12 cellular contexts compared by ENCODE assay signal in the genomic region with DNA sequence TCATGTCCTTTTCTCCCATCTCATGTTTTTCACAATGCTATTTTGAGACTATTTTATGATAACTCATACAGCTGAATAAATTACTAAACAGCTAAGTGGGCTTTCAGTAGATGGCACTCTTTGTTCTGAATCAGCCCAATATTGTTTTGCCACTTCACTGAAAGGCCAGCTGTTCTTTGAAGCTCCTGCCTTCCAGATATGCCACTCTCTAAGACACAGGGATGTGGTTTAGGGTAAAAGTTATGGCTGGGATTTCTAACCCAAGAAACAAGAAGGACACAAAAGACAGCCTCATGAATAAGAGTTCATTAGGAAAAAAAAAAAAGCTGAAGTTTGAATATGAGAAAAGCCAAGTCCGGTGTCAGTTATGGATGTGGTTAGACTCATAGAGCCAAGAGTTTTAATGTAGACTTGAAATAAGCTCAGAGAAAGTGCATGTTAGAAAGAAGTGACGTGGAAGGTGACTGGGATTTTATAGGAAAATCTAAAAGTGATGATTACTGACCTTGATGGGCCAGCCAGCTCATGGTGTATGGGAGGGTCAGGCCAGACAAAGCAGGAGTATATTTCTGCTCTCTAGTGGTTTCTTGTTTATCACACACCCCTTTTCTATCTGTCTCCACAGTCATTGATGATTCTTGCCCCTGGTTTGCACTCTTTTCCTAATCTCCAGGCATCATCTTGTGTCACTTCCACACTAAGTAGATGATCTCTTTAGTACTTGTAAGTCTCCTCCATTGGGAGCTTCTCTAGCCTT.
DNase-seq lines count a peak whose midpoint lies in the region; ATAC-seq and TF ChIP-seq lines count a peak whose summit lies in the region.
"Had no signal": no experiment of that assay in that cellular context is flagged by ENCODE, and none has a peak within 500 bp of the region (broad histone marks: within the 10 kb centered on the region; RNA-seq: fewer than 3 reads in every experiment).

No MANE protein-coding gene starts in this region.

- H3K4me1 Mint-ChIP-seq in MCF 10A (ENCODE audit: insufficient read depth, unreplicated experiment) = no peaks in the 10 kb centered on the region
- H3K4me1 Mint-ChIP-seq: T-cell had no signal

- 74 to 79% methylated on average over 2 of the region's 2 CpGs for WGBS in sigmoid colon, 2 donors

- no peaks in the 10 kb centered on the region for H3K36me3 Mint-ChIP-seq in MCF 10A (ENCODE audit: insufficient read depth, unreplicated experiment)
- H3K36me3 Mint-ChIP-seq: T-cell had no signal

- no peaks in the 10 kb centered on the region for H3K4me1 ChIP-seq in breast epithelium
- peaks cover 0 to 24% (median 16%) of the 10 kb centered on the region in 5 donors for H3K4me1 ChIP-seq in subcutaneous abdominal adipose tissue (ENCODE audit: control insufficient read depth in 5 of 5, insufficient read depth in 5 of 5, low read length in 5 of 5)
- H3K4me1 ChIP-seq in sigmoid colon = no peaks in the 10 kb centered on the region

- TF ChIP-seq CTCF in MCF 10A (IDR thresholded peaks at IDR 0.05; ENCODE audit: unreplicated experiment) = peak; percentile 35
- no peak for TF ChIP-seq CTCF in breast epithelium (IDR thresholded peaks at IDR 0.05)
- TF ChIP-seq CTCF in sigmoid colon (IDR thresholded peaks at IDR 0.05) = no peak

- no TSS peak for BruUV-seq in MCF 10A (replicated peaks; lab: Mats Ljungman, UMichigan)

- no peaks in the 10 kb centered on the region for H3K9me3 ChIP-seq in breast epithelium
- H3K9me3 ChIP-seq in subcutaneous abdominal adipose tissue (ENCODE audit: control insufficient read depth in 5 of 5, low read length in 5 of 5) = no peaks in the 10 kb centered on the region
- no peaks in the 10 kb centered on the region for H3K9me3 ChIP-seq in sigmoid colon

- H3K27me3 ChIP-seq in breast epithelium (no peaks in the 10 kb centered on the region), subcutaneous abdominal adipose tissue (ENCODE audit: control insufficient read depth in 5 of 5, insufficient read depth in 4 of 5, low read length in 5 of 5) (no peaks in the 10 kb centered on the region), sigmoid colon (no peaks in the 10 kb centered on the region)

- CTCF ChIA-PET in MCF 10A (lab: Yijun Ruan, JAX) = interaction anchor here (0.5 to 1.6 kb wide), 23 partner anchors 9 to 1463 kb away, joined by 3 to 6 read pairs (median 3); no protein-coding TSS in a partner anchor

- no peak overlapping the region for H3K4me3 Mint-ChIP-seq in MCF 10A (ENCODE audit: unreplicated experiment)
- H3K4me3 Mint-ChIP-seq: T-cell had no signal

- no peak overlapping the region for H3K27ac Mint-ChIP-seq in MCF 10A (ENCODE audit: low read depth, unreplicated experiment)
- H3K27ac Mint-ChIP-seq: T-cell had no signal

- H3K9me3 Mint-ChIP-seq in MCF 10A (ENCODE audit: unreplicated experiment) = peaks cover 7% of the 10 kb centered on the region

- intact Hi-C loops in MCF 10A (cut with micrococcal nuclease) (loop anchor here (1.0 to 10.0 kb wide), 4 partner anchors 232 to 802 kb away; no protein-coding TSS in a partner anchor), breast epithelium (cut with DNase I; ENCODE audit: low total_unique reads) (no loop called here), sigmoid colon (cut with DNase I) (loop anchor here (10.0 kb wide), 1 partner anchor 162 kb away; no protein-coding TSS in a partner anchor)

- no peak for ATAC-seq in GM21423 (IDR thresholded peaks at IDR 0.05; ENCODE audit: unreplicated experiment)
- ATAC-seq: T-cell had no signal

- H3K4me3 ChIP-seq in breast epithelium (no peak overlapping the region), subcutaneous abdominal adipose tissue (ENCODE audit: low read depth in 1 of 5, low read length in 5 of 5) (no peak overlapping the region), sigmoid colon (no peak overlapping the region)

- no peaks in the 10 kb centered on the region for H3K27me3 Mint-ChIP-seq in MCF 10A (ENCODE audit: insufficient read depth, unreplicated experiment)
- H3K27me3 Mint-ChIP-seq: T-cell had no signal

- TF ChIP-seq EP300 in sigmoid colon (IDR thresholded peaks at IDR 0.05) = no peak

- POLR2A ChIA-PET in MCF 10A (lab: Yijun Ruan, JAX) = no interaction called here

- TF ChIP-seq POLR2A in breast epithelium (IDR thresholded peaks at IDR 0.05) (no peak), sigmoid colon (IDR thresholded peaks at IDR 0.05) (no peak)

- no peak overlapping the region for H3K9ac ChIP-seq in subcutaneous abdominal adipose tissue (ENCODE audit: low read length in 5 of 5)

- H3K36me3 ChIP-seq in breast epithelium = no peaks in the 10 kb centered on the region
- no peaks in the 10 kb centered on the region for H3K36me3 ChIP-seq in subcutaneous abdominal adipose tissue (ENCODE audit: control insufficient read depth in 5 of 5, insufficient read depth in 5 of 5, low read length in 5 of 5)
- no peaks in the 10 kb centered on the region for H3K36me3 ChIP-seq in sigmoid colon

- no peak overlapping the region for H3K27ac ChIP-seq in breast epithelium
- peak overlapping the region; percentile 79 for H3K27ac ChIP-seq in subcutaneous abdominal adipose tissue (ENCODE audit: low read depth, low read length)
- no peak overlapping the region for H3K27ac ChIP-seq in sigmoid colon

- DNase-seq in MCF 10A (ENCODE audit: unreplicated experiment) (peak; percentile 40), breast epithelium (ENCODE audit: low spot score in 2 of 2) (no peak), RPMI7951 (ENCODE audit: low read depth) (peak; percentile 83), fibroblast of peridontal ligament (ENCODE audit: extremely low read depth) (peak; percentile 73), sigmoid colon (no peak), pons (ENCODE audit: low spot score) (no peak)
- DNase-seq: COR-L47; KG1; stimulated activated CD4-positive, alpha-beta T cell treated with anti-CD3 and anti-CD28 coated beads, Interleukin-4, amount 100 ng/mL, for 24 hours; T-cell had no signal

Comparison
In these comparisons a context has a peak if more than half of its experiments do, and no peak if none do; other contexts are left out.
1. DNase-seq: peak in MCF 10A (single experiment), RPMI7951 (single experiment) and fibroblast of peridontal ligament (single experiment); none in breast epithelium (0 of 2), sigmoid colon (single experiment) and pons (single experiment).